In genomic region chr2:110866496-110866895, GRCh38 we compare ENCODE assay signal across 16 cellular contexts.
DNase-seq lines count a peak whose midpoint lies in the region; ATAC-seq, FAIRE-seq and TF ChIP-seq lines count a peak whose summit lies in the region.
"Had no signal": no experiment of that assay in that cellular context is flagged by ENCODE, and none has a peak within 500 bp of the region (broad histone marks: within the 10 kb centered on the region; RNA-seq: fewer than 3 reads in every experiment).

No MANE protein-coding gene starts in this region.

- H3K79me2 ChIP-seq in GM12878 (ENCODE audit: control insufficient read depth, insufficient read depth, low read length) = no peaks in the 10 kb centered on the region

- H3K4me2 ChIP-seq in GM12878 (ENCODE audit: control insufficient read depth, insufficient read depth) = no peak overlapping the region

- no peaks in the 10 kb centered on the region for H3K9me3 Mint-ChIP-seq in activated CD4-positive, alpha-beta T cell treated with anti-CD3 and anti-CD28 coated beads for 36 hours (ENCODE audit: low read depth)
- no peaks in the 10 kb centered on the region for H3K9me3 Mint-ChIP-seq in WTC11
- H3K9me3 Mint-ChIP-seq: mesothelial cell of epicardium, type B pancreatic cell had no signal

- POLR2A ChIA-PET in activated CD4-positive, alpha-beta T cell treated with anti-CD3 and anti-CD28 coated beads for 36 hours (lab: Charles Lee) = interaction anchor here (0.9 to 1.0 kb wide), 2 partner anchors 9 to 254 kb away, joined by 3 to 7 read pairs; partner anchors contain the start of gene BCL2L11
- POLR2A ChIA-PET in WTC11 (lab: Charles Lee) (interaction anchor here (0.9 kb wide), 1 partner anchor 9 kb away, joined by 4 read pairs; no protein-coding TSS in a partner anchor), GM12878 (lab: Charles Lee) (no interaction called here)

- TF ChIP-seq POLR2A in GM12878 (IDR thresholded peaks at IDR 0.05; ENCODE audit: low read depth, low read length) (no peak), adrenal gland (IDR thresholded peaks at IDR 0.05) (no peak)

- no peaks in the 10 kb centered on the region for H4K20me1 ChIP-seq in GM12878 (ENCODE audit: control insufficient read depth, insufficient read depth)

- no peak overlapping the region for H2AFZ ChIP-seq in GM12878 (ENCODE audit: control insufficient read depth, low read depth, low read length)

- H3K27ac ChIP-seq in GM12878 (ENCODE audit: control insufficient read depth, insufficient read depth) (no peak overlapping the region), adrenal gland (no peak overlapping the region)
- H3K27ac ChIP-seq: WERI-Rb-1 had no signal

- peaks cover 33% of the 10 kb centered on the region for H3K4me1 ChIP-seq in GM12878 (ENCODE audit: control insufficient read depth, insufficient read depth, low read length)
- no peaks in the 10 kb centered on the region for H3K4me1 ChIP-seq in adrenal gland (replicated peaks in 1 of 2)

- SMC1A ChIA-PET in GM12878 (lab: Charles Lee; ENCODE audit: uncharacterized antibody, unreplicated experiment) = interaction anchor here (1.0 kb wide), 1 partner anchor 162 kb away, joined by 5 read pairs; no protein-coding TSS in a partner anchor

- no peaks in the 10 kb centered on the region for H3K36me3 Mint-ChIP-seq in activated CD4-positive, alpha-beta T cell treated with anti-CD3 and anti-CD28 coated beads for 36 hours (ENCODE audit: low read depth)
- no peaks in the 10 kb centered on the region for H3K36me3 Mint-ChIP-seq in WTC11
- H3K36me3 Mint-ChIP-seq: mesothelial cell of epicardium, type B pancreatic cell had no signal

- TF ChIP-seq EP300 in GM12878 (IDR thresholded peaks at IDR 0.05; ENCODE audit: borderline replicate concordance in 1 of 2, control insufficient read depth in 1 of 2, low read depth in 2 of 2, low read length in 2 of 2) = no peak

- H3K4me3 ChIP-seq in GM12878 = no peak overlapping the region
- H3K4me3 ChIP-seq in adrenal gland = no peak overlapping the region

- in situ Hi-C loops in GM12878 (cut with MboI) = loop anchor here (25.0 kb wide), 1 partner anchor 346 kb away; no protein-coding TSS in a partner anchor

- peaks cover 36% of the 10 kb centered on the region for H3K4me1 Mint-ChIP-seq in activated CD4-positive, alpha-beta T cell treated with anti-CD3 and anti-CD28 coated beads for 36 hours
- peaks cover 33% of the 10 kb centered on the region for H3K4me1 Mint-ChIP-seq in WTC11

- peak overlapping the region; percentile 5 for H3K27ac Mint-ChIP-seq in activated CD4-positive, alpha-beta T cell treated with anti-CD3 and anti-CD28 coated beads for 36 hours
- H3K27ac Mint-ChIP-seq in WTC11 = no peak overlapping the region
- H3K27ac Mint-ChIP-seq: mesothelial cell of epicardium, type B pancreatic cell had no signal

- RAD21 ChIA-PET in GM12878 (lab: Charles Lee; ENCODE audit: unreplicated experiment) = interaction anchor here (1.2 kb wide), 1 partner anchor 12 kb away, joined by 3 read pairs; no protein-coding TSS in a partner anchor

- CTCF ChIA-PET in activated CD4-positive, alpha-beta T cell treated with anti-CD3 and anti-CD28 coated beads for 36 hours (lab: Charles Lee) = interaction anchor here (0.9 to 1.5 kb wide), 4 partner anchors 9 to 20 kb away, joined by 3 to 5 read pairs (median 4); no protein-coding TSS in a partner anchor
- CTCF ChIA-PET in WTC11 (lab: Charles Lee) = interaction anchor here (0.6 to 1.3 kb wide), 2 partner anchors 10 to 13 kb away, joined by 3 to 9 read pairs; no protein-coding TSS in a partner anchor
- CTCF ChIA-PET in GM12878 (lab: Yijun Ruan, JAX) = interaction anchor here (2.8 kb wide), 1 partner anchor 55 kb away, joined by 9 read pairs; no protein-coding TSS in a partner anchor

- H3K36me3 ChIP-seq in GM12878 (ENCODE audit: control insufficient read depth in 2 of 2, insufficient read depth in 2 of 2, low read length in 1 of 2) (no peaks in the 10 kb centered on the region), adrenal gland (replicated peaks in 1 of 2) (no peaks in the 10 kb centered on the region)
- H3K36me3 ChIP-seq: WERI-Rb-1 had no signal

- intact Hi-C loops in activated CD4-positive, alpha-beta T cell treated with anti-CD3 and anti-CD28 coated beads for 36 hours (cut with DNase I, micrococcal nuclease) = loop anchor here (1.0 to 5.0 kb wide), 10 partner anchors 8 to 301 kb away; partner anchors contain the start of gene BUB1 (in 1 of the 2)
- intact Hi-C loops in GM12878 (cut with micrococcal nuclease; ENCODE audit: unreplicated experiment) = no loop called here
- intact Hi-C loops in adrenal gland (cut with DNase I) = no loop called here

- peak; percentile 88 for ATAC-seq in activated CD4-positive, alpha-beta T cell treated with anti-CD3 and anti-CD28 coated beads for 36 hours
- ATAC-seq in WTC11 (peak; percentile 56), GM12878 (no peak)

- WGBS in GM12878 (ENCODE audit: insufficient coverage, insufficient replicate concordance, low lambda C conversion rate, missing lambda C conversion rate) = 70% methylated on average over 8 of the region's 8 CpGs
- 76 to 82% (median 78%) methylated on average over 8 of the region's 8 CpGs for WGBS in adrenal gland, 4 donors

- H3K27me3 Mint-ChIP-seq in activated CD4-positive, alpha-beta T cell treated with anti-CD3 and anti-CD28 coated beads for 36 hours = peaks cover 48% of the 10 kb centered on the region
- no peaks in the 10 kb centered on the region for H3K27me3 Mint-ChIP-seq in WTC11 (ENCODE audit: low read depth)

- peak; percentile 17; the same call in 1 of the 2 replicates for TF ChIP-seq RAD21 in GM12878 (IDR thresholded peaks at IDR 0.05; ENCODE audit: insufficient read depth, low read depth, low read length)

- H3K4me3 Mint-ChIP-seq in activated CD4-positive, alpha-beta T cell treated with anti-CD3 and anti-CD28 coated beads for 36 hours = no peak overlapping the region
- H3K4me3 Mint-ChIP-seq in WTC11 = no peak overlapping the region
- H3K4me3 Mint-ChIP-seq: mesothelial cell of epicardium, type B pancreatic cell had no signal

- BruUV-seq in GM12878 (replicated peaks; lab: Mats Ljungman, UMichigan) = no TSS peak

- H3K9me3 ChIP-seq in GM12878 (replicated peaks; ENCODE audit: control insufficient read depth, insufficient read depth, low read length) (no peaks in the 10 kb centered on the region; the same call in 2 of the 3 replicates), adrenal gland (replicated peaks in 1 of 3) (no peaks in the 10 kb centered on the region)

- H3K27me3 ChIP-seq in GM12878 (replicated peaks in 1 of 2; ENCODE audit: control insufficient read depth in 2 of 2, insufficient read depth in 2 of 2, low read length in 1 of 2) (peaks cover 0 to 1% of the 10 kb centered on the region in 2 experiments; a peak in 2 of 4 replicates), adrenal gland (peaks cover 4% of the 10 kb centered on the region)

- peak; percentile 88 for DNase-seq in activated CD4-positive, alpha-beta T cell treated with anti-CD3 and anti-CD28 coated beads for 36 hours
- no peak for DNase-seq in activated CD4-positive, alpha-beta T cell treated with anti-CD3 and anti-CD28 coated beads for 1 hour
- DNase-seq in WTC11 (ENCODE audit: low spot score) (no peak), GM12878 (ENCODE audit: low read depth, low spot score) (no peak), adrenal gland (no peak), NCI-H446 (lab: John Stamatoyannopoulos, UW) (no peak), DMS153 (lab: John Stamatoyannopoulos, UW) (no peak)
- DNase-seq in stimulated activated CD4-positive, alpha-beta T cell treated with anti-CD3 and anti-CD28 coated beads, TNF-alpha, amount 100 ng/mL, for 48 hours (ENCODE audit: low read depth in 3 of 3) = peak; percentile 54 to 79 (median 56)
- DNase-seq: effector CD4-positive, alpha-beta T cell; foreskin fibroblast; NCI-H1092; NCI-H446 treated with DMSO at 0.1 percent for 48 hours; WERI-Rb-1 had no signal

- TF ChIP-seq CTCF in WTC11 (IDR thresholded peaks at IDR 0.05) (no peak), GM12878 (IDR thresholded peaks at IDR 0.05 in 2 of 3, conservative IDR thresholded peaks at IDR 0.05 in 1 of 3; ENCODE audit: control insufficient read depth in 2 of 3, extremely low read depth in 1 of 3, insufficient read depth in 1 of 3, low read depth in 3 of 3, low read length in 3 of 3) (0 out of 6 replicates have a peak, but pooled peaks of 1 of the 3 experiments have one; percentile 5), adrenal gland (IDR thresholded peaks at IDR 0.05) (no peak)

- no peak for FAIRE-seq in GM12878 (lab: Jason Lieb, UNC)
- FAIRE-seq: D721Med had no signal

- H3K9ac ChIP-seq in GM12878 (ENCODE audit: control insufficient read depth, insufficient read depth, low read length) = no peak overlapping the region

TF ChIP-seq in WTC11, 78 proteins besides CTCF, POLR2A, EP300 and RAD21 (continues in another document):
- TF ChIP-seq ZNF121 (CRISPR knock-in tag; IDR thresholded peaks at IDR 0.05) = no peak

TF ChIP-seq in GM12878, 131 proteins besides CTCF, POLR2A, EP300 and RAD21 (continues in another document):
- no peak for TF ChIP-seq MTA3 (IDR thresholded peaks at IDR 0.05; ENCODE audit: borderline replicate concordance, low read length)
- TF ChIP-seq USF2 (IDR thresholded peaks at IDR 0.05; ENCODE audit: borderline replicate concordance, low read depth, low read length) = no peak
- no peak for TF ChIP-seq SIN3A (IDR thresholded peaks at IDR 0.05; ENCODE audit: low read depth, low read length)

Comparison
In these comparisons a context has a peak if more than half of its experiments do, and no peak if none do; other contexts are left out.
1. DNase-seq: peak in activated CD4-positive, alpha-beta T cell treated with anti-CD3 and anti-CD28 coated beads for 36 hours (single experiment) and stimulated activated CD4-positive, alpha-beta T cell treated with anti-CD3 and anti-CD28 coated beads, TNF-alpha, amount 100 ng/mL, for 48 hours (3 of 3); none in activated CD4-positive, alpha-beta T cell treated with anti-CD3 and anti-CD28 coated beads for 1 hour (single experiment), WTC11 (single experiment), GM12878 (single experiment), adrenal gland (0 of 7), NCI-H446 (0 of 2) and DMS153 (single experiment).
2. intact Hi-C loops: an anchor here in activated CD4-positive, alpha-beta T cell treated with anti-CD3 and anti-CD28 coated beads for 36 hours (1.0 to 5.0 kb wide); none called in GM12878 and adrenal gland.